Comparison of ENCODE assay signal across 9 cellular contexts in genomic region chr4:37970702-37971101, GRCh38. TPM values are rescaled to one million over a fixed set of nuclear protein-coding genes. Genes with fewer than 3 reads are reported as not detected.
A peak's percentile ranks its signal among the peaks of the same experiment; 100 is the strongest.
DNase-seq lines count a peak whose midpoint lies in the region; ATAC-seq, FAIRE-seq and TF ChIP-seq lines count a peak whose summit lies in the region.
"Had no signal": no experiment of that assay in that cellular context is flagged by ENCODE, and none has a peak within 500 bp of the region (broad histone marks: within the 10 kb centered on the region; RNA-seq: fewer than 3 reads in every experiment).

No MANE protein-coding gene starts in this region.

- ATAC-seq in HG03060 (IDR thresholded peaks at IDR 0.05; ENCODE audit: low read depth, unreplicated experiment) (peak; percentile 61), HG03280 (IDR thresholded peaks at IDR 0.05; ENCODE audit: unreplicated experiment) (no peak)

- H3K4me2 ChIP-seq in DOHH2 (ENCODE audit: low read length), result peak overlapping the region; percentile 25; the same call in 1 of the 2 replicates
- H3K4me2 ChIP-seq in keratinocyte (ENCODE audit: control insufficient read depth, extremely low read depth, insufficient read depth, low read depth, low read length), result no peak overlapping the region

- intact Hi-C loops in ascending aorta (cut with DNase I), result no loop called here

- DNase-seq in T-helper 1 cell (peak in 4 of 5 donors; percentile 24 to 57 (median 40)), ascending aorta (ENCODE audit: low spot score in 2 of 2) (peak; percentile 81 to 95), keratinocyte (ENCODE audit: low read depth, low spot score) (peak; percentile 38), HEK293T (ENCODE audit: extremely low spot score) (no peak)
- DNase-seq in stimulated activated CD8-positive, alpha-beta memory T cell treated with anti-CD3 and anti-CD28 coated beads, Interleukin-12 subunit alpha, Interleukin-12 subunit beta, amount 100 ng/mL, for 1 hour (ENCODE audit: low read depth), result peak; percentile 25

- no peaks in the 10 kb centered on the region for H3F3A ChIP-seq in DOHH2 (ENCODE audit: control insufficient read depth, insufficient read depth)

- H3K9me3 ChIP-seq in DOHH2 (ENCODE audit: control insufficient read depth, insufficient read depth, low read length) (no peaks in the 10 kb centered on the region), ascending aorta (no peaks in the 10 kb centered on the region), keratinocyte (ENCODE audit: control insufficient read depth, low read depth, low read length) (no peaks in the 10 kb centered on the region)

- H3K79me2 ChIP-seq in DOHH2 (ENCODE audit: control insufficient read depth, low read length) (no peaks in the 10 kb centered on the region), keratinocyte (ENCODE audit: control insufficient read depth, insufficient read depth, low read length) (no peaks in the 10 kb centered on the region)

- CTCF ChIA-PET in HEK293T (lab: Yijun Ruan, JAX), result no interaction called here

- TF ChIP-seq CTCF in DOHH2 (IDR thresholded peaks at IDR 0.05; ENCODE audit: low read depth, low read length, poor library complexity, severe bottlenecking) (peak; percentile 89), ascending aorta (IDR thresholded peaks at IDR 0.05) (peak; percentile 30 to 64 (median 52)), keratinocyte (optimal IDR thresholded peaks at IDR 0.05 in 1 of 3, IDR thresholded peaks at IDR 0.05 in 1 of 3, conservative IDR thresholded peaks at IDR 0.05 in 1 of 3; ENCODE audit: extremely low read depth in 1 of 3, insufficient read depth in 2 of 3, low read length in 3 of 3) (peak; percentile 77 to 83 (median 78))

- POLR2A ChIA-PET in HEK293T (lab: Yijun Ruan, JAX), result no interaction called here

- peak overlapping the region; percentile 20; the same call in 1 of the 2 replicates for H3K4me3 ChIP-seq in DOHH2 (ENCODE audit: low read length)
- no peak overlapping the region for H3K4me3 ChIP-seq in ascending aorta
- no peak overlapping the region for H3K4me3 ChIP-seq in keratinocyte (ENCODE audit: control insufficient read depth in 2 of 3, extremely low read depth in 1 of 3, insufficient read depth in 2 of 3, low read depth in 1 of 3, low read length in 3 of 3)
- H3K4me3 ChIP-seq: skin epidermis had no signal

- no peak overlapping the region for H3K27ac ChIP-seq in DOHH2 (ENCODE audit: low read depth, low read length)
- peak overlapping the region; percentile 66 to 74 for H3K27ac ChIP-seq in ascending aorta
- no peak overlapping the region for H3K27ac ChIP-seq in keratinocyte (ENCODE audit: control insufficient read depth, insufficient read depth, low read length)

- no peak overlapping the region for H3K9ac ChIP-seq in keratinocyte (ENCODE audit: control insufficient read depth, extremely low read depth, insufficient read depth, low read length)

- FAIRE-seq in keratinocyte (lab: Jason Lieb, UNC), result peak; percentile 59

- H3K9me2 ChIP-seq in DOHH2 (replicated peaks; ENCODE audit: control insufficient read depth, low read length), result no peaks in the 10 kb centered on the region

- H4K20me1 ChIP-seq in DOHH2 (ENCODE audit: control insufficient read depth, insufficient read depth, low read depth, low read length), result no peaks in the 10 kb centered on the region
- no peaks in the 10 kb centered on the region for H4K20me1 ChIP-seq in keratinocyte (ENCODE audit: control insufficient read depth, extremely low read depth, insufficient read depth, low read length)

- H3K4me1 ChIP-seq in DOHH2 (ENCODE audit: control insufficient read depth, low read length) (peaks cover 25% of the 10 kb centered on the region), ascending aorta (peaks cover 0 to 30% of the 10 kb centered on the region in 2 donors), keratinocyte (ENCODE audit: control insufficient read depth, extremely low read depth, insufficient read depth, low read length) (peaks cover 4% of the 10 kb centered on the region)

- H3K36me3 ChIP-seq in DOHH2 (ENCODE audit: control insufficient read depth, low read length) (no peaks in the 10 kb centered on the region), ascending aorta (no peaks in the 10 kb centered on the region), keratinocyte (ENCODE audit: control insufficient read depth in 2 of 2, extremely low read depth in 1 of 2, insufficient read depth in 2 of 2, low read length in 2 of 2) (no peaks in the 10 kb centered on the region)

- no peaks in the 10 kb centered on the region for H3K27me3 ChIP-seq in DOHH2 (ENCODE audit: control insufficient read depth, low read length)
- H3K27me3 ChIP-seq in ascending aorta, result no peaks in the 10 kb centered on the region
- H3K27me3 ChIP-seq in keratinocyte (ENCODE audit: control insufficient read depth, extremely low read depth, insufficient read depth, low read length), result no peaks in the 10 kb centered on the region

- dilution Hi-C loops in keratinocyte (cut with MboI; ENCODE audit: extremely low pct_ligation_motif_present, low sequenced_read_pairs), result no loop called here

- no peaks in the 10 kb centered on the region for H3K9me1 ChIP-seq in keratinocyte (ENCODE audit: control insufficient read depth, extremely low read depth, insufficient read depth, low read length)

- H2AFZ ChIP-seq in keratinocyte (ENCODE audit: control insufficient read depth, low read length), result no peak overlapping the region

TF ChIP-seq in HEK293T, 16 proteins besides CTCF, POLR2A, EP300 and RAD21:
- TF ChIP-seq L3MBTL2 (conservative IDR thresholded peaks at IDR 0.05), result no peak
- no peak for TF ChIP-seq NFRKB (IDR thresholded peaks at IDR 0.05)
- TF ChIP-seq FOXA1 (IDR thresholded peaks at IDR 0.05), result no peak
- no peak for TF ChIP-seq SP1 (IDR thresholded peaks at IDR 0.05)
- no peak for TF ChIP-seq ELF4 (IDR thresholded peaks at IDR 0.05)
- TF ChIP-seq FOXK2 (IDR thresholded peaks at IDR 0.05), result no peak
- TF ChIP-seq SUZ12 (IDR thresholded peaks at IDR 0.05), result no peak
- TF ChIP-seq PKNOX1 (IDR thresholded peaks at IDR 0.05), result no peak
- TF ChIP-seq BHLHE40 (IDR thresholded peaks at IDR 0.05; ENCODE audit: borderline replicate concordance), result no peak
- TF ChIP-seq FOXM1 (IDR thresholded peaks at IDR 0.05; ENCODE audit: borderline replicate concordance), result no peak
- TF ChIP-seq LEF1 (IDR thresholded peaks at IDR 0.05; ENCODE audit: borderline replicate concordance), result no peak
- TF ChIP-seq CTBP1 (IDR thresholded peaks at IDR 0.05; ENCODE audit: borderline replicate concordance), result no peak
- no peak for TF ChIP-seq ZNF384 (IDR thresholded peaks at IDR 0.05)
- TF ChIP-seq HDGF (IDR thresholded peaks at IDR 0.05; ENCODE audit: borderline replicate concordance), result no peak
- no peak for TF ChIP-seq TARDBP (IDR thresholded peaks at IDR 0.05)

RNA-seq across cellular contexts. Expression of gene PTTG2, which starts 10.5 kb away (rescaled TPM):
- not detected for total RNA-seq in ascending aorta
- polyA plus RNA-seq in keratinocyte, result not detected in 3 replicates
- not detected for polyA plus RNA-seq in keratinocyte (2011; ENCODE audit: low read depth)
- not detected in 2 replicates for polyA plus RNA-seq in keratinocyte (2011; cell fraction: cytosol; rRNA removed)
- polyA plus RNA-seq in keratinocyte (2011; cell fraction: nucleus; rRNA removed), result not detected in 2 replicates
- not detected in 2 replicates for polyA plus RNA-seq in keratinocyte (2012; ENCODE audit: low replicate concordance)
- not detected in 3 replicates for polyA minus RNA-seq in keratinocyte
- not detected for polyA minus RNA-seq in keratinocyte (2011; cell fraction: cytosol; rRNA and poly(A)+ RNA removed)
- not detected in 2 replicates for polyA minus RNA-seq in keratinocyte (2011; cell fraction: nucleus; rRNA and poly(A)+ RNA removed)

Comparison
In these comparisons a context has a peak if more than half of its experiments do, and no peak if none do; other contexts are left out.
1. H3K27ac ChIP-seq: peak in ascending aorta (2 of 2); none in DOHH2 (single experiment) and keratinocyte (single experiment).
2. Peak in every context shown above with its lines, with median percentiles within 50 percentile points of each other: CTCF ChIP-seq.